In genomic region chr12:121776190-121777098, GRCh38 we compare ENCODE assay signal across 8 cellular contexts. TPM values are rescaled to one million over a fixed set of nuclear protein-coding genes. Genes with fewer than 3 reads are reported as not detected.
DNase-seq lines count a peak whose midpoint lies in the region; ATAC-seq, FAIRE-seq and TF ChIP-seq lines count a peak whose summit lies in the region.

No MANE protein-coding gene starts in this region.

- H3K4me1 ChIP-seq in CD4-positive, CD25-positive, alpha-beta regulatory T cell (ENCODE audit: control insufficient read depth, insufficient read depth, low read length, poor library complexity, severe bottlenecking): peaks cover 28% of the 10 kb centered on the region
- H3K4me1 ChIP-seq in endothelial cell of umbilical vein (ENCODE audit: control insufficient read depth, extremely low read depth, insufficient read depth, low read length): no peaks in the 10 kb centered on the region

- H3K9me3 ChIP-seq in CD4-positive, CD25-positive, alpha-beta regulatory T cell (ENCODE audit: control insufficient read depth in 2 of 2, low read length in 2 of 2): no peaks in the 10 kb centered on the region
- H3K9me3 ChIP-seq in endothelial cell of umbilical vein (replicated peaks; ENCODE audit: control insufficient read depth, insufficient read depth, low read length): no peaks in the 10 kb centered on the region

- H3K9me3 Mint-ChIP-seq in CD4-positive, CD25-positive, alpha-beta regulatory T cell: no peaks in the 10 kb centered on the region
- H3K9me3 Mint-ChIP-seq in naive thymus-derived CD8-positive, alpha-beta T cell: no peaks in the 10 kb centered on the region

- DNase-seq in CD4-positive, CD25-positive, alpha-beta regulatory T cell: peak; percentile 80 to 86 (median 85)
- DNase-seq in NOMO-1 (lab: John Stamatoyannopoulos, UW; ENCODE audit: unreplicated experiment in 2 of 2): peak; percentile 31 to 41
- DNase-seq in activated CD8-positive, alpha-beta memory T cell treated with anti-CD3 and anti-CD28 coated beads, Interleukin-2, amount 50 U/mL, for 1 hour (ENCODE audit: extremely low read depth): peak; percentile 78
- DNase-seq in endothelial cell of umbilical vein (ENCODE audit: low read depth, low spot score): peak; percentile 50
- DNase-seq in naive thymus-derived CD8-positive, alpha-beta T cell: peak; percentile 75 to 95 (median 88)
- peak; percentile 83 for DNase-seq in stimulated activated naive CD4-positive, alpha-beta T cell treated with Interleukin-2 at 50 U/mL for 16 hours (lab: John Stamatoyannopoulos, UW)

- peaks cover 0 to 36% (median 12%) of the 10 kb centered on the region in 4 donors for H3K4me1 Mint-ChIP-seq in CD4-positive, CD25-positive, alpha-beta regulatory T cell
- peaks cover 3 to 39% (median 22%) of the 10 kb centered on the region in 4 donors for H3K4me1 Mint-ChIP-seq in naive thymus-derived CD8-positive, alpha-beta T cell

- ATAC-seq in CD4-positive, CD25-positive, alpha-beta regulatory T cell (ENCODE audit: low read depth in 2 of 2): peak; percentile 73 to 79
- ATAC-seq in GM21576 (IDR thresholded peaks at IDR 0.05; ENCODE audit: unreplicated experiment) (peak; percentile 45), HG02759 (IDR thresholded peaks at IDR 0.05; ENCODE audit: unreplicated experiment) (no peak)
- peak; percentile 81 to 82 for ATAC-seq in naive thymus-derived CD8-positive, alpha-beta T cell

- H3K4me2 ChIP-seq in endothelial cell of umbilical vein (ENCODE audit: insufficient read depth, low read length): no peak overlapping the region

- FAIRE-seq in endothelial cell of umbilical vein (lab: Jason Lieb, UNC): no peak

- H3K79me2 ChIP-seq in endothelial cell of umbilical vein (ENCODE audit: control insufficient read depth, insufficient read depth, low read length): no peaks in the 10 kb centered on the region

- H3K27me3 Mint-ChIP-seq in CD4-positive, CD25-positive, alpha-beta regulatory T cell: no peaks in the 10 kb centered on the region
- H3K27me3 Mint-ChIP-seq in naive thymus-derived CD8-positive, alpha-beta T cell: no peaks in the 10 kb centered on the region

- no peak overlapping the region for H3K4me3 ChIP-seq in CD4-positive, CD25-positive, alpha-beta regulatory T cell (ENCODE audit: low read depth, low read length)
- no peak overlapping the region for H3K4me3 ChIP-seq in endothelial cell of umbilical vein (replicated peaks in 1 of 3; ENCODE audit: insufficient read depth in 1 of 3, low read depth in 1 of 3, low read length in 3 of 3)

- dilution Hi-C loops in endothelial cell of umbilical vein (cut with MboI; ENCODE audit: extremely low pct_ligation_motif_present, low sequenced_read_pairs): no loop called here

- H3K27ac ChIP-seq in CD4-positive, CD25-positive, alpha-beta regulatory T cell (ENCODE audit: insufficient read depth, low read length, poor library complexity, severe bottlenecking): peak overlapping the region; percentile 66
- H3K27ac ChIP-seq in endothelial cell of umbilical vein (ENCODE audit: insufficient read depth, low read depth, low read length): no peak overlapping the region

- no peak overlapping the region for H2AFZ ChIP-seq in endothelial cell of umbilical vein (ENCODE audit: low read depth, low read length)

- CTCF ChIA-PET in endothelial cell of umbilical vein (lab: Charles Lee): interaction anchor here (0.7 to 10.2 kb wide), 12 partner anchors 8 to 114 kb away, joined by 3 to 173 read pairs (median 5); partner anchors contain the start of genes PSMD9 and RHOF

- peak overlapping the region in 2 of 3 donors; percentile 71 to 82 for H3K27ac Mint-ChIP-seq in CD4-positive, CD25-positive, alpha-beta regulatory T cell
- peak overlapping the region in 9 of 10 donors; percentile 70 to 89 (median 84) for H3K27ac Mint-ChIP-seq in naive thymus-derived CD8-positive, alpha-beta T cell

- H3K9me1 ChIP-seq in endothelial cell of umbilical vein (replicated peaks; ENCODE audit: control insufficient read depth, extremely low read depth, insufficient read depth, low read length): no peaks in the 10 kb centered on the region

- intact Hi-C loops in endothelial cell of umbilical vein (cut with micrococcal nuclease): loop anchor here (1.0 to 10.0 kb wide), 4 partner anchors 18 to 282 kb away; partner anchors contain the start of gene PSMD9

- POLR2A ChIA-PET in endothelial cell of umbilical vein (lab: Charles Lee): interaction anchor here (0.7 kb wide), 1 partner anchor 69 kb away, joined by 3 read pairs; no protein-coding TSS in a partner anchor
- POLR2A ChIA-PET in naive thymus-derived CD8-positive, alpha-beta T cell (lab: Charles Lee): interaction anchor here (0.7 to 33.2 kb wide), 5 partner anchors 8 to 90 kb away, joined by 3 to 2517 read pairs (median 6); partner anchors contain the start of genes RHOF and SETD1B

- no peaks in the 10 kb centered on the region for H4K20me1 ChIP-seq in endothelial cell of umbilical vein (replicated peaks; ENCODE audit: control insufficient read depth, extremely low read depth, insufficient read depth, low read length)

- TF ChIP-seq POLR2A in endothelial cell of umbilical vein (IDR thresholded peaks at IDR 0.05; ENCODE audit: low read depth, low read length): no peak

- H3K9ac ChIP-seq in endothelial cell of umbilical vein (replicated peaks; ENCODE audit: extremely low read depth, insufficient read depth, low read length): no peak overlapping the region

- peak; percentile 82 to 91 for TF ChIP-seq CTCF in endothelial cell of umbilical vein (IDR thresholded peaks at IDR 0.05; ENCODE audit: extremely low read depth in 1 of 2, insufficient read depth in 1 of 2, low read depth in 1 of 2, low read length in 2 of 2)

- H3K27me3 ChIP-seq in CD4-positive, CD25-positive, alpha-beta regulatory T cell (ENCODE audit: control insufficient read depth, insufficient read depth, low read length): no peaks in the 10 kb centered on the region
- no peaks in the 10 kb centered on the region for H3K27me3 ChIP-seq in endothelial cell of umbilical vein (ENCODE audit: control insufficient read depth in 2 of 2, insufficient read depth in 2 of 2, low read length in 2 of 2)

- H3K36me3 Mint-ChIP-seq in CD4-positive, CD25-positive, alpha-beta regulatory T cell: peaks cover 10% of the 10 kb centered on the region
- peaks cover 0 to 28% (median 4%) of the 10 kb centered on the region in 3 donors for H3K36me3 Mint-ChIP-seq in naive thymus-derived CD8-positive, alpha-beta T cell

- peaks cover 31% of the 10 kb centered on the region for H3K36me3 ChIP-seq in CD4-positive, CD25-positive, alpha-beta regulatory T cell (ENCODE audit: control insufficient read depth, insufficient read depth, low read length)
- H3K36me3 ChIP-seq in endothelial cell of umbilical vein (ENCODE audit: control insufficient read depth in 2 of 2, extremely low read depth in 1 of 2, insufficient read depth in 2 of 2, low read length in 2 of 2): no peaks in the 10 kb centered on the region

- no TSS peak for BruUV-seq in endothelial cell of umbilical vein (replicated peaks; lab: Mats Ljungman, UMichigan)

- H3K4me3 Mint-ChIP-seq in CD4-positive, CD25-positive, alpha-beta regulatory T cell: no peak overlapping the region
- H3K4me3 Mint-ChIP-seq in naive thymus-derived CD8-positive, alpha-beta T cell: peak overlapping the region in 1 of 10 donors; percentile 63

TF ChIP-seq in endothelial cell of umbilical vein, 7 proteins besides CTCF, POLR2A, EP300 and RAD21:
- no peak for TF ChIP-seq GATA2 (IDR thresholded peaks at IDR 0.05; ENCODE audit: insufficient read depth, insufficient read length, low read depth, low read length)
- no peak for TF ChIP-seq MYC (IDR thresholded peaks at IDR 0.05; ENCODE audit: low read depth, low read length)
- no peak for TF ChIP-seq POLR2AphosphoS5 (IDR thresholded peaks at IDR 0.05; ENCODE audit: insufficient read depth, low read depth, low read length)
- TF ChIP-seq EZH2 (IDR thresholded peaks at IDR 0.05; ENCODE audit: borderline replicate concordance, low read depth, low read length, severe bottlenecking): no peak
- no peak for TF ChIP-seq MAX (IDR thresholded peaks at IDR 0.05; ENCODE audit: insufficient read depth, insufficient read length)
- no peak for TF ChIP-seq JUN (IDR thresholded peaks at IDR 0.05; ENCODE audit: borderline replicate concordance, insufficient read depth, insufficient read length, low read depth)
- TF ChIP-seq FOS (IDR thresholded peaks at IDR 0.05; ENCODE audit: borderline replicate concordance, insufficient read depth, low read length): no peak

RNA-seq across cellular contexts. Expression of gene RHOF, which starts 17.0 kb away (rescaled TPM):
- 149 TPM for total RNA-seq in CD4-positive, CD25-positive, alpha-beta regulatory T cell
- 100 to 1,000 TPM in 1 of 4 donors, 10 to 100 TPM in 3; 80.4 to 100 (median 92.0) TPM for polyA plus RNA-seq in CD4-positive, CD25-positive, alpha-beta regulatory T cell
- 22.2 and 22.3 TPM in 2 replicates for total RNA-seq in endothelial cell of umbilical vein
- 9.3 and 12.0 TPM in 2 replicates for polyA plus RNA-seq in endothelial cell of umbilical vein
- polyA plus RNA-seq in endothelial cell of umbilical vein (2011; cell fraction: cytosol; rRNA removed): 4.9 and 5.7 TPM in 2 replicates
- 35.7 and 45.9 TPM in 2 replicates for polyA plus RNA-seq in endothelial cell of umbilical vein (2011; cell fraction: nucleus; rRNA removed)
- polyA plus RNA-seq in endothelial cell of umbilical vein (2012): 7.8 and 15.5 TPM in 2 replicates
- polyA minus RNA-seq in endothelial cell of umbilical vein: 9.0 and 9.7 TPM in 2 replicates
- 146 TPM for polyA minus RNA-seq in endothelial cell of umbilical vein (2011; cell fraction: cytosol; rRNA and poly(A)+ RNA removed)
- polyA minus RNA-seq in endothelial cell of umbilical vein (2011; cell fraction: nucleus; rRNA and poly(A)+ RNA removed): 36.3 and 41.7 TPM in 2 replicates
- 100 to 1,000 TPM; 176 to 178 TPM for total RNA-seq in naive thymus-derived CD8-positive, alpha-beta T cell
- 100 to 1,000 TPM in 1 of 3 donors, 10 to 100 TPM in 2; 79.9 to 101 (median 80.1) TPM for polyA plus RNA-seq in naive thymus-derived CD8-positive, alpha-beta T cell

RNA-seq across cellular contexts. Expression of gene SETD1B, which starts 27.4 kb away (rescaled TPM):
- total RNA-seq in CD4-positive, CD25-positive, alpha-beta regulatory T cell: 118 TPM
- 1 to 10 TPM; 1.2 to 2.0 (median 1.5) TPM for polyA plus RNA-seq in CD4-positive, CD25-positive, alpha-beta regulatory T cell
- total RNA-seq in endothelial cell of umbilical vein: 27.0 and 28.1 TPM in 2 replicates
- polyA plus RNA-seq in endothelial cell of umbilical vein: 2.3 and 2.6 TPM in 2 replicates
- 3.2 TPM in 2 replicates for polyA plus RNA-seq in endothelial cell of umbilical vein (2011; cell fraction: cytosol; rRNA removed)
- polyA plus RNA-seq in endothelial cell of umbilical vein (2011; cell fraction: nucleus; rRNA removed): 6.7 and 7.0 TPM in 2 replicates
- polyA plus RNA-seq in endothelial cell of umbilical vein (2012): 8.4 and 9.7 TPM in 2 replicates
- 3.3 and 4.1 TPM in 2 replicates for polyA minus RNA-seq in endothelial cell of umbilical vein
- polyA minus RNA-seq in endothelial cell of umbilical vein (2011; cell fraction: cytosol; rRNA and poly(A)+ RNA removed): 8.3 TPM
- 3.2 and 7.0 TPM in 2 replicates for polyA minus RNA-seq in endothelial cell of umbilical vein (2011; cell fraction: nucleus; rRNA and poly(A)+ RNA removed)
- total RNA-seq in naive thymus-derived CD8-positive, alpha-beta T cell: 10 to 100 TPM; 92.8 to 93.8 TPM
- polyA plus RNA-seq in naive thymus-derived CD8-positive, alpha-beta T cell: 1 to 10 TPM in 2 of 3 donors, under 1 TPM in 1; 0.98 to 3.7 (median 2.8) TPM

Comparison
In these comparisons a context has a peak if more than half of its experiments do, and no peak if none do; other contexts are left out.
1. DNase-seq: peak in every context shown above with its lines; median percentile 88 in naive thymus-derived CD8-positive, alpha-beta T cell; 85 in CD4-positive, CD25-positive, alpha-beta regulatory T cell; 83 in stimulated activated naive CD4-positive, alpha-beta T cell treated with Interleukin-2 at 50 U/mL for 16 hours; 78 in activated CD8-positive, alpha-beta memory T cell treated with anti-CD3 and anti-CD28 coated beads, Interleukin-2, amount 50 U/mL, for 1 hour; 50 in endothelial cell of umbilical vein; 36 in NOMO-1.